In the genomic region with DNA sequence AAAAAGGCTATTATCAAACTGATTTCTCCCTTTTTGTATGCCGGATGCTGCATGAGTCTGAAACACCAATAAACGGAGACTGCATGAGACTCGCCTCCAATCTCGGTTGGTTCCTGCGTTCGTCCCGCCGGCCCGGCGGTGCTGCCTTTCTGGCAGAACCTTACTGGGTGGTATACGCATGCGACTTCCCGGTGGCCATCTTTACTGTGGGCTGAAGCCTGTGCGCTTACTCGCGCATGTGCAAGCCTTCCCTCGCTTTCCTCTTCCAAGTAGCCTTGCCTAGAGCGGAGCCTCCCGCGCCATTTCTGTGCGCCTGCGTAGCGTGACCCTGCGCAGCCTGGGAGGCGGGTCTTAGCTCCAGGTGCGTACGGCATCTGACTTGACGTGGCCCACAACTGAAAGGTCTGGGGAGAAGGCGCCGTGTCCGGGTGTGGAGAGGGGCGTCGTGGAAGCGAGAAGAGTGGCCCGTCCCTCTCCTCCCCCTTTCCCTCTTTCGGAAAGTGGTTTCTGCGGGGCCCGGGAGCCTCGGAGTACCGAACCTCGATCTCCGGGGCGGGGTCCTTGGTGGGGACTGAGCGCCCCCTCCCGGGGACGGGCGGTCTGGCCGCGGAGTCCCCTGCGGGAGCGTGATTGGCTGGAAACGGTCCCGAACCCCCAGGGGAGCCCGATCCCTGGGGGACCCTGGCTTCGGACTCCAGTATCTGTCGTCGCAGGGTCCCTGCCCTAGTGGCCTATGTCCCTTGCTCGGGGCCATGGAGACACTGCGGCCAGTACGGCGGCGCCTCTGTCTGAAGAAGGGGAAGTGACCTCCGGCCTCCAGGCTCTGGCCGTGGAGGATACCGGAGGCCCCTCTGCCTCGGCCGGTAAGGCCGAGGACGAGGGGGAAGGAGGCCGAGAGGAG, we compare ENCODE assay signal across 1 cellular context.
TF ChIP-seq lines count a peak whose summit lies in the region.

Gene PAGR1, plus strand, starts transcription at position 360 of the 901 bp plus-strand sequence. Its CDS starts 374 bp downstream, at position 734.

TF ChIP-seq in HepG2, 621 proteins besides CTCF, POLR2A, EP300 and RAD21 (continued from another document and continues in another):
- TF ChIP-seq BATF2 (CRISPR knock-in tag; IDR thresholded peaks at IDR 0.05), result 0 out of 2 replicates have a peak, but pooled peaks have one; percentile 26
- TF ChIP-seq ZSCAN25 (CRISPR knock-in tag; IDR thresholded peaks at IDR 0.05), result peak; percentile 86
- no peak; a peak in 1 of 4 replicates for TF ChIP-seq MAFK (conservative IDR thresholded peaks at IDR 0.05 in 1 of 2, IDR thresholded peaks at IDR 0.05 in 1 of 2; ENCODE audit: low read length in 2 of 2)
- no peak; the same call in 1 of the 2 replicates for TF ChIP-seq ZNF747 (CRISPR knock-in tag; IDR thresholded peaks at IDR 0.05; ENCODE audit: borderline replicate concordance)
- TF ChIP-seq ZNF446 (CRISPR knock-in tag; IDR thresholded peaks at IDR 0.05), result peak; percentile 22; the same call in 1 of the 2 replicates
- TF ChIP-seq ASH2L (IDR thresholded peaks at IDR 0.05; ENCODE audit: insufficient read length, low read depth, low read length), result peak; percentile 89
- peak; percentile 87 for TF ChIP-seq SRY (CRISPR knock-in tag; IDR thresholded peaks at IDR 0.05)
- no peak; the same call in 1 of the 2 replicates for TF ChIP-seq ZNF572 (CRISPR knock-in tag; IDR thresholded peaks at IDR 0.05)
- TF ChIP-seq SSRP1 (CRISPR knock-in tag; IDR thresholded peaks at IDR 0.05), result peak; percentile 69
- TF ChIP-seq ISX (CRISPR knock-in tag; conservative IDR thresholded peaks at IDR 0.05), result no peak
- TF ChIP-seq ELF4 (CRISPR knock-in tag; IDR thresholded peaks at IDR 0.05; ENCODE audit: borderline replicate concordance), result no peak
- TF ChIP-seq, protein P1, sequence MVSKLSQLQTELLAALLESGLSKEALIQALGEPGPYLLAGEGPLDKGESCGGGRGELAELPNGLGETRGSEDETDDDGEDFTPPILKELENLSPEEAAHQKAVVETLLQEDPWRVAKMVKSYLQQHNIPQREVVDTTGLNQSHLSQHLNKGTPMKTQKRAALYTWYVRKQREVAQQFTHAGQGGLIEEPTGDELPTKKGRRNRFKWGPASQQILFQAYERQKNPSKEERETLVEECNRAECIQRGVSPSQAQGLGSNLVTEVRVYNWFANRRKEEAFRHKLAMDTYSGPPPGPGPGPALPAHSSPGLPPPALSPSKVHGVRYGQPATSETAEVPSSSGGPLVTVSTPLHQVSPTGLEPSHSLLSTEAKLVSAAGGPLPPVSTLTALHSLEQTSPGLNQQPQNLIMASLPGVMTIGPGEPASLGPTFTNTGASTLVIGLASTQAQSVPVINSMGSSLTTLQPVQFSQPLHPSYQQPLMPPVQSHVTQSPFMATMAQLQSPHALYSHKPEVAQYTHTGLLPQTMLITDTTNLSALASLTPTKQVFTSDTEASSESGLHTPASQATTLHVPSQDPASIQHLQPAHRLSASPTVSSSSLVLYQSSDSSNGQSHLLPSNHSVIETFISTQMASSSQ (IDR thresholded peaks at IDR 0.05; ENCODE audit: low read depth), result no peak
- TF ChIP-seq, protein P1 (CRISPR knock-in tag; IDR thresholded peaks at IDR 0.05; ENCODE audit: borderline replicate concordance), result peak; percentile 71; the same call in 1 of the 2 replicates
- TF ChIP-seq ZNF543 (CRISPR knock-in tag; IDR thresholded peaks at IDR 0.05), result peak; percentile 71; the same call in 1 of the 2 replicates
- peak; percentile 96; the same call in 1 of the 2 replicates for TF ChIP-seq ZNF607 (CRISPR knock-in tag; IDR thresholded peaks at IDR 0.05; ENCODE audit: borderline replicate concordance)
- peak; percentile 71; the same call in 1 of the 2 replicates for TF ChIP-seq GZF1 (CRISPR knock-in tag; IDR thresholded peaks at IDR 0.05)
- TF ChIP-seq ZMYM4 (CRISPR knock-in tag; IDR thresholded peaks at IDR 0.05), result peak; percentile 82
- TF ChIP-seq KDM5A (IDR thresholded peaks at IDR 0.05; ENCODE audit: borderline replicate concordance, low read length), result peak; percentile 69; the same call in 1 of the 2 replicates
- TF ChIP-seq SKI (IDR thresholded peaks at IDR 0.05; ENCODE audit: partially characterized antibody), result peak; percentile 34
- peak; percentile 85; the same call in 1 of the 2 replicates for TF ChIP-seq KLF12 (CRISPR knock-in tag; IDR thresholded peaks at IDR 0.05; ENCODE audit: borderline replicate concordance)
- TF ChIP-seq HNRNPH1 (optimal IDR thresholded peaks at IDR 0.05; ENCODE audit: low read depth, low read length), result no peak
- peak; percentile 51 for TF ChIP-seq ZNF589 (CRISPR knock-in tag; conservative IDR thresholded peaks at IDR 0.05)
- TF ChIP-seq ZNF749 (CRISPR knock-in tag; IDR thresholded peaks at IDR 0.05; ENCODE audit: borderline replicate concordance), result peak; percentile 80; the same call in 1 of the 2 replicates
- TF ChIP-seq CBFB (CRISPR knock-in tag; IDR thresholded peaks at IDR 0.05), result peak; percentile 46; the same call in 1 of the 2 replicates
- TF ChIP-seq, protein P2, sequence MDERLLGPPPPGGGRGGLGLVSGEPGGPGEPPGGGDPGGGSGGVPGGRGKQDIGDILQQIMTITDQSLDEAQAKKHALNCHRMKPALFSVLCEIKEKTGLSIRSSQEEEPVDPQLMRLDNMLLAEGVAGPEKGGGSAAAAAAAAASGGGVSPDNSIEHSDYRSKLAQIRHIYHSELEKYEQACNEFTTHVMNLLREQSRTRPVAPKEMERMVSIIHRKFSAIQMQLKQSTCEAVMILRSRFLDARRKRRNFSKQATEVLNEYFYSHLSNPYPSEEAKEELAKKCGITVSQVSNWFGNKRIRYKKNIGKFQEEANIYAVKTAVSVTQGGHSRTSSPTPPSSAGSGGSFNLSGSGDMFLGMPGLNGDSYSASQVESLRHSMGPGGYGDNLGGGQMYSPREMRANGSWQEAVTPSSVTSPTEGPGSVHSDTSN (CRISPR knock-in tag; IDR thresholded peaks at IDR 0.05), result no peak
- TF ChIP-seq THRA (CRISPR knock-in tag; IDR thresholded peaks at IDR 0.05; ENCODE audit: borderline replicate concordance), result no peak; the same call in 1 of the 2 replicates
- TF ChIP-seq SP4 (CRISPR knock-in tag; IDR thresholded peaks at IDR 0.05), result peak; percentile 94
- peak; percentile 79 for TF ChIP-seq MXD4 (CRISPR knock-in tag; IDR thresholded peaks at IDR 0.05)
- TF ChIP-seq AGO1 (IDR thresholded peaks at IDR 0.05; ENCODE audit: low read depth, low read length, poor library complexity, severe bottlenecking), result peak; percentile 84
- TF ChIP-seq MXD3 (CRISPR knock-in tag; IDR thresholded peaks at IDR 0.05), result peak; percentile 42; the same call in 1 of the 2 replicates
- TF ChIP-seq MTF1 (CRISPR knock-in tag; IDR thresholded peaks at IDR 0.05), result no peak
- TF ChIP-seq NFATC3 (CRISPR knock-in tag; IDR thresholded peaks at IDR 0.05), result peak; percentile 87; the same call in 1 of the 2 replicates
- TF ChIP-seq ZNF256 (CRISPR knock-in tag; conservative IDR thresholded peaks at IDR 0.05), result peak; percentile 29; the same call in 1 of the 2 replicates
- TF ChIP-seq, protein P3, sequence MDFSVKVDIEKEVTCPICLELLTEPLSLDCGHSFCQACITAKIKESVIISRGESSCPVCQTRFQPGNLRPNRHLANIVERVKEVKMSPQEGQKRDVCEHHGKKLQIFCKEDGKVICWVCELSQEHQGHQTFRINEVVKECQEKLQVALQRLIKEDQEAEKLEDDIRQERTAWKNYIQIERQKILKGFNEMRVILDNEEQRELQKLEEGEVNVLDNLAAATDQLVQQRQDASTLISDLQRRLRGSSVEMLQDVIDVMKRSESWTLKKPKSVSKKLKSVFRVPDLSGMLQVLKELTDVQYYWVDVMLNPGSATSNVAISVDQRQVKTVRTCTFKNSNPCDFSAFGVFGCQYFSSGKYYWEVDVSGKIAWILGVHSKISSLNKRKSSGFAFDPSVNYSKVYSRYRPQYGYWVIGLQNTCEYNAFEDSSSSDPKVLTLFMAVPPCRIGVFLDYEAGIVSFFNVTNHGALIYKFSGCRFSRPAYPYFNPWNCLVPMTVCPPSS (IDR thresholded peaks at IDR 0.05), result no peak
- TF ChIP-seq, protein P4, sequence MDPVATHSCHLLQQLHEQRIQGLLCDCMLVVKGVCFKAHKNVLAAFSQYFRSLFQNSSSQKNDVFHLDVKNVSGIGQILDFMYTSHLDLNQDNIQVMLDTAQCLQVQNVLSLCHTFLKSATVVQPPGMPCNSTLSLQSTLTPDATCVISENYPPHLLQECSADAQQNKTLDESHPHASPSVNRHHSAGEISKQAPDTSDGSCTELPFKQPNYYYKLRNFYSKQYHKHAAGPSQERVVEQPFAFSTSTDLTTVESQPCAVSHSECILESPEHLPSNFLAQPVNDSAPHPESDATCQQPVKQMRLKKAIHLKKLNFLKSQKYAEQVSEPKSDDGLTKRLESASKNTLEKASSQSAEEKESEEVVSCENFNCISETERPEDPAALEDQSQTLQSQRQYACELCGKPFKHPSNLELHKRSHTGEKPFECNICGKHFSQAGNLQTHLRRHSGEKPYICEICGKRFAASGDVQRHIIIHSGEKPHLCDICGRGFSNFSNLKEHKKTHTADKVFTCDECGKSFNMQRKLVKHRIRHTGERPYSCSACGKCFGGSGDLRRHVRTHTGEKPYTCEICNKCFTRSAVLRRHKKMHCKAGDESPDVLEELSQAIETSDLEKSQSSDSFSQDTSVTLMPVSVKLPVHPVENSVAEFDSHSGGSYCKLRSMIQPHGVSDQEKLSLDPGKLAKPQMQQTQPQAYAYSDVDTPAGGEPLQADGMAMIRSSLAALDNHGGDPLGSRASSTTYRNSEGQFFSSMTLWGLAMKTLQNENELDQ (CRISPR knock-in tag; IDR thresholded peaks at IDR 0.05; ENCODE audit: borderline replicate concordance), result no peak; the same call in 1 of the 2 replicates
- TF ChIP-seq FLYWCH1 (CRISPR knock-in tag; IDR thresholded peaks at IDR 0.05), result peak; percentile 88; the same call in 1 of the 2 replicates
- TF ChIP-seq, protein P5, sequence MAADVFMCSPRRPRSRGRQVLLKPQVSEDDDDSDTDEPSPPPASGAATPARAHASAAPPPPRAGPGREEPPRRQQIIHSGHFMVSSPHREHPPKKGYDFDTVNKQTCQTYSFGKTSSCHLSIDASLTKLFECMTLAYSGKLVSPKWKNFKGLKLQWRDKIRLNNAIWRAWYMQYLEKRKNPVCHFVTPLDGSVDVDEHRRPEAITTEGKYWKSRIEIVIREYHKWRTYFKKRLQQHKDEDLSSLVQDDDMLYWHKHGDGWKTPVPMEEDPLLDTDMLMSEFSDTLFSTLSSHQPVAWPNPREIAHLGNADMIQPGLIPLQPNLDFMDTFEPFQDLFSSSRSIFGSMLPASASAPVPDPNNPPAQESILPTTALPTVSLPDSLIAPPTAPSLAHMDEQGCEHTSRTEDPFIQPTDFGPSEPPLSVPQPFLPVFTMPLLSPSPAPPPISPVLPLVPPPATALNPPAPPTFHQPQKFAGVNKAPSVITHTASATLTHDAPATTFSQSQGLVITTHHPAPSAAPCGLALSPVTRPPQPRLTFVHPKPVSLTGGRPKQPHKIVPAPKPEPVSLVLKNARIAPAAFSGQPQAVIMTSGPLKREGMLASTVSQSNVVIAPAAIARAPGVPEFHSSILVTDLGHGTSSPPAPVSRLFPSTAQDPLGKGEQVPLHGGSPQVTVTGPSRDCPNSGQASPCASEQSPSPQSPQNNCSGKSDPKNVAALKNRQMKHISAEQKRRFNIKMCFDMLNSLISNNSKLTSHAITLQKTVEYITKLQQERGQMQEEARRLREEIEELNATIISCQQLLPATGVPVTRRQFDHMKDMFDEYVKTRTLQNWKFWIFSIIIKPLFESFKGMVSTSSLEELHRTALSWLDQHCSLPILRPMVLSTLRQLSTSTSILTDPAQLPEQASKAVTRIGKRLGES (CRISPR knock-in tag; IDR thresholded peaks at IDR 0.05; ENCODE audit: borderline replicate concordance), result no peak
- TF ChIP-seq JUNB (CRISPR knock-in tag; IDR thresholded peaks at IDR 0.05; ENCODE audit: borderline replicate concordance), result no peak
- TF ChIP-seq E2F1 (CRISPR knock-in tag; IDR thresholded peaks at IDR 0.05), result peak; percentile 96
